12 cellular contexts compared by ENCODE assay signal in the genomic region with DNA sequence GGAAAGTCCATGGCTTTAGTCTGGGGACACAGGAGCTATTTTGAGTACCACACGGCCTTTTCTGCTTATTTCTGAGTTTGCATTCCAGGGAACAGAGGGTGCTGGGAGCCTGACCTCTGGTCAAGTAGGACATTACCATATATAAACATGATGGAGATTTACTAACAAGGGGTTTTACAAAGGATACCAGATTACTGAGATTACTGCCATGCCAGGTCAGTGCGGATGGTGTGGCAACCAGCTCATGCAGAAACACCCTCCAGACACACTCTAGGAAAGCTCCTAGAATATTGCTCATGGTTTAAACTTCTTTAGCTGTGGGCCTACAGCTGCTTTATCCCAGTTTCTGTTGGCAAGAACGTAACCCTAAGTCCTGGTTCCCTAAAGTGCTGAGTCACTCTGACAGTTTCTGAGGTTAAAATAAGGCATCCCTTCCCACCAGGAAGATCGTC. TPM values are rescaled to one million over a fixed set of nuclear protein-coding genes. Genes with fewer than 3 reads are reported as not detected.
DNase-seq lines count a peak whose midpoint lies in the region; ATAC-seq and TF ChIP-seq lines count a peak whose summit lies in the region.
"Had no signal": no experiment of that assay in that cellular context is flagged by ENCODE, and none has a peak within 500 bp of the region (broad histone marks: within the 10 kb centered on the region; RNA-seq: fewer than 3 reads in every experiment).

No MANE protein-coding gene starts in this region.

- H3K9me3 Mint-ChIP-seq in activated T-helper 1 cell treated with anti-CD3 and anti-CD28 coated beads, Interleukin-12 subunit alpha, Interleukin-12 subunit beta, Interleukin-2, Interleukin-4 antibody, amounts not matched to agents 30 ng/mL and 10 ng/mL and 1 ng/mL, durations not matched to agents 14 hours and 24 hours and 36 hours: no peaks in the 10 kb centered on the region

- H3K9ac ChIP-seq in IMR-90 (ENCODE audit: low read depth, low read length): no peak overlapping the region

- H3K23ac ChIP-seq in IMR-90 (ENCODE audit: low read depth, low read length): peak overlapping the region; percentile 36; the same call in 1 of the 2 replicates

- POLR2A ChIA-PET in IMR-90 (lab: Charles Lee; ENCODE audit: unreplicated experiment): interaction anchor here (0.6 kb wide), 1 partner anchor 76 kb away, joined by 3 read pairs; no protein-coding TSS in a partner anchor

- H3K4me1 ChIP-seq in IMR-90 (ENCODE audit: control insufficient read depth, insufficient read depth, low read length) (peaks cover 2% of the 10 kb centered on the region), left lung (no peaks in the 10 kb centered on the region), aorta (ENCODE audit: control insufficient read depth in 1 of 2, insufficient read depth in 2 of 2, low read length in 2 of 2) (peaks cover 0 to 6% of the 10 kb centered on the region in 2 donors)
- H3K4me1 ChIP-seq: pancreas had no signal

- no peak for TF ChIP-seq RAD21 in IMR-90 (IDR thresholded peaks at IDR 0.05; ENCODE audit: low read length)

- H3K27ac Mint-ChIP-seq in activated T-helper 1 cell treated with anti-CD3 and anti-CD28 coated beads, Interleukin-12 subunit alpha, Interleukin-12 subunit beta, Interleukin-2, Interleukin-4 antibody, amounts not matched to agents 30 ng/mL and 10 ng/mL and 1 ng/mL, durations not matched to agents 14 hours and 24 hours and 36 hours: no peak overlapping the region

- H4K8ac ChIP-seq in IMR-90 (ENCODE audit: low read depth in 2 of 2, low read length in 2 of 2): peak overlapping the region; percentile 1 to 64; a peak in 2 of 4 replicates

- in situ Hi-C loops in IMR-90 (cut with MboI; ENCODE audit: low sequenced_read_pairs): no loop called here

- H3K79me1 ChIP-seq in IMR-90 (ENCODE audit: low read depth in 1 of 2, low read length in 2 of 2): no peaks in the 10 kb centered on the region

- H4K5ac ChIP-seq in IMR-90 (ENCODE audit: low read depth, low read length): peak overlapping the region; percentile 97; the same call in 1 of the 2 replicates

- ATAC-seq in IMR-90 (ENCODE audit: low read depth) (peak; percentile 88), left lung (peak; percentile 35), aorta (ENCODE audit: low FRiP score) (peak; percentile 75)

- dilution Hi-C loops in IMR-90 (cut with HindIII; ENCODE audit: low sequenced_read_pairs, unreplicated experiment): no loop called here

- no peaks in the 10 kb centered on the region for H3K27me3 ChIP-seq in IMR-90 (ENCODE audit: control insufficient read depth, insufficient read depth, low read length)
- no peaks in the 10 kb centered on the region for H3K27me3 ChIP-seq in left lung
- no peaks in the 10 kb centered on the region for H3K27me3 ChIP-seq in aorta (ENCODE audit: control insufficient read depth in 1 of 2, insufficient read depth in 2 of 2, low read length in 1 of 2)
- H3K27me3 ChIP-seq: pancreas had no signal

- H3K36me3 Mint-ChIP-seq in activated T-helper 1 cell treated with anti-CD3 and anti-CD28 coated beads, Interleukin-12 subunit alpha, Interleukin-12 subunit beta, Interleukin-2, Interleukin-4 antibody, amounts not matched to agents 30 ng/mL and 10 ng/mL and 1 ng/mL, durations not matched to agents 14 hours and 24 hours and 36 hours (ENCODE audit: low read depth): no peaks in the 10 kb centered on the region

- H3K4me3 ChIP-seq in IMR-90 (ENCODE audit: insufficient read depth, low read depth, low read length) (no peak overlapping the region), choroid plexus epithelial cell (ENCODE audit: low read depth, low read length) (no peak overlapping the region), left lung (no peak overlapping the region), aorta (ENCODE audit: low read length in 2 of 2) (no peak overlapping the region)
- H3K4me3 ChIP-seq: pancreas had no signal

- peak overlapping the region; percentile 38; the same call in 1 of the 2 replicates for H3K4me2 ChIP-seq in IMR-90 (ENCODE audit: low read depth, low read length)

- no peaks in the 10 kb centered on the region for H4K20me1 ChIP-seq in IMR-90 (ENCODE audit: insufficient read depth, low read length)

- intact Hi-C loops in IMR-90 (cut with micrococcal nuclease): no loop called here
- intact Hi-C loops in left lung (cut with DNase I): no loop called here
- intact Hi-C loops in aorta (cut with DNase I): loop anchor here in 1 of 2 donors (10.0 kb wide), 1 partner anchor 59 kb away; no protein-coding TSS in a partner anchor
- intact Hi-C loops in activated T-helper 1 cell treated with anti-CD3 and anti-CD28 coated beads, Interleukin-12 subunit alpha, Interleukin-12 subunit beta, Interleukin-2, Interleukin-4 antibody, amounts not matched to agents 30 ng/mL and 10 ng/mL and 1 ng/mL, durations not matched to agents 14 hours and 24 hours and 36 hours (cut with micrococcal nuclease): no loop called here

- H3K9me3 ChIP-seq in IMR-90 (ENCODE audit: control insufficient read depth, insufficient read depth, low read length) (no peaks in the 10 kb centered on the region), left lung (no peaks in the 10 kb centered on the region), aorta (ENCODE audit: control insufficient read depth, low read length) (no peaks in the 10 kb centered on the region)
- H3K9me3 ChIP-seq: pancreas had no signal

- H4K91ac ChIP-seq in IMR-90 (ENCODE audit: insufficient read depth, low read depth, low read length): peak overlapping the region; percentile 17; the same call in 1 of the 2 replicates

- no peaks in the 10 kb centered on the region for H3K27me3 Mint-ChIP-seq in activated T-helper 1 cell treated with anti-CD3 and anti-CD28 coated beads, Interleukin-12 subunit alpha, Interleukin-12 subunit beta, Interleukin-2, Interleukin-4 antibody, amounts not matched to agents 30 ng/mL and 10 ng/mL and 1 ng/mL, durations not matched to agents 14 hours and 24 hours and 36 hours (ENCODE audit: insufficient read depth)

- H3K4me1 Mint-ChIP-seq in activated T-helper 1 cell treated with anti-CD3 and anti-CD28 coated beads, Interleukin-12 subunit alpha, Interleukin-12 subunit beta, Interleukin-2, Interleukin-4 antibody, amounts not matched to agents 30 ng/mL and 10 ng/mL and 1 ng/mL, durations not matched to agents 14 hours and 24 hours and 36 hours (ENCODE audit: low read depth): no peaks in the 10 kb centered on the region

- H3K9me1 ChIP-seq in IMR-90 (ENCODE audit: insufficient read depth, low read length): no peaks in the 10 kb centered on the region

- peak overlapping the region; percentile 31; the same call in 1 of the 2 replicates for H3K14ac ChIP-seq in IMR-90 (replicated peaks; ENCODE audit: low read depth, low read length)

- H2BK15ac ChIP-seq in IMR-90 (ENCODE audit: low read depth, low read length): no peak overlapping the region

- H3K27ac ChIP-seq in IMR-90 (ENCODE audit: insufficient read depth, low read length): peak overlapping the region; percentile 18; the same call in 1 of the 2 replicates
- H3K27ac ChIP-seq in left lung: peak overlapping the region in 1 of 2 donors; percentile 14
- H3K27ac ChIP-seq in aorta (ENCODE audit: low read depth in 1 of 2, low read length in 2 of 2): peak overlapping the region; percentile 69 to 81

- CTCF ChIA-PET in IMR-90 (lab: Yijun Ruan, JAX): interaction anchor here (1.0 to 1.2 kb wide), 2 partner anchors 39 to 263 kb away, joined by 3 to 4 read pairs; no protein-coding TSS in a partner anchor

- peak; percentile 90 for DNase-seq in IMR-90
- peak; percentile 74 for DNase-seq in choroid plexus epithelial cell (ENCODE audit: low read depth)
- DNase-seq in left lung: no peak
- DNase-seq in aorta: peak in 1 of 2 donors; percentile 42
- no peak for DNase-seq in C1 segment of cervical spinal cord (lab: John Stamatoyannopoulos, UW)
- DNase-seq in activated T-helper 1 cell treated with anti-CD3 and anti-CD28 coated beads, Interleukin-12 subunit alpha, Interleukin-12 subunit beta, Interleukin-2, Interleukin-4 antibody, amounts not matched to agents 30 ng/mL and 10 ng/mL and 1 ng/mL, durations not matched to agents 14 hours and 24 hours and 36 hours (ENCODE audit: low spot score): no peak
- DNase-seq in putamen (ENCODE audit: low spot score): no peak
- DNase-seq: effector CD8-positive, alpha-beta T cell; GDM1; NCI-H2029 treated with DMSO at 0.1 percent for 48 hours; pancreas had no signal

- H3K18ac ChIP-seq in IMR-90 (ENCODE audit: low read depth, low read length): peak overlapping the region; percentile 100; the same call in 1 of the 2 replicates

- WGBS in IMR-90 (ENCODE audit: extremely low coverage in 2 of 2, insufficient read length in 1 of 2), 2 experiments: no CpG with 5 or more reads among the region's 4 CpGs
- WGBS in aorta, 2 donors: 2 to 4% methylated on average over 4 of the region's 4 CpGs

- H3K4me3 Mint-ChIP-seq in activated T-helper 1 cell treated with anti-CD3 and anti-CD28 coated beads, Interleukin-12 subunit alpha, Interleukin-12 subunit beta, Interleukin-2, Interleukin-4 antibody, amounts not matched to agents 30 ng/mL and 10 ng/mL and 1 ng/mL, durations not matched to agents 14 hours and 24 hours and 36 hours: no peak overlapping the region

- H3K56ac ChIP-seq in IMR-90 (ENCODE audit: extremely low read depth, insufficient read depth, low read length): 0 out of 2 replicates have a peak overlapping the region, but pooled peaks have one; percentile 13

- no TSS peak for BruUV-seq in IMR-90 (replicated peaks; lab: Mats Ljungman, UMichigan)

- H2AFZ ChIP-seq in IMR-90 (replicated peaks; ENCODE audit: low read length, poor library complexity): peak overlapping the region; percentile 13

- no peaks in the 10 kb centered on the region for H3K36me3 ChIP-seq in IMR-90 (ENCODE audit: control insufficient read depth, insufficient read depth, low read length)
- no peaks in the 10 kb centered on the region for H3K36me3 ChIP-seq in left lung
- H3K36me3 ChIP-seq in aorta (ENCODE audit: control insufficient read depth in 1 of 2, insufficient read depth in 2 of 2, low read length in 1 of 2): no peaks in the 10 kb centered on the region
- H3K36me3 ChIP-seq: pancreas had no signal

- H2BK20ac ChIP-seq in IMR-90 (ENCODE audit: low read depth, low read length): peak overlapping the region; percentile 95; the same call in 1 of the 2 replicates

- TF ChIP-seq CTCF in IMR-90 (conservative IDR thresholded peaks at IDR 0.05; ENCODE audit: low read depth, low read length) (no peak), choroid plexus epithelial cell (conservative IDR thresholded peaks at IDR 0.05; ENCODE audit: low read depth, low read length) (no peak), left lung (IDR thresholded peaks at IDR 0.05) (no peak)

- peak overlapping the region; percentile 94 for H2BK120ac ChIP-seq in IMR-90 (ENCODE audit: low read depth, low read length)

- no peak overlapping the region for H2AK9ac ChIP-seq in IMR-90 (replicated peaks; ENCODE audit: low read depth, low read length, poor library complexity)

- no peak overlapping the region for H2AK5ac ChIP-seq in IMR-90 (ENCODE audit: low read depth, low read length)

- peak overlapping the region; percentile 71 for H2BK5ac ChIP-seq in IMR-90 (ENCODE audit: low read depth, low read length, poor library complexity, severe bottlenecking)

- H3K4ac ChIP-seq in IMR-90 (ENCODE audit: low read depth, low read length): peak overlapping the region; percentile 93; the same call in 1 of the 2 replicates

- TF ChIP-seq POLR2A in IMR-90 (IDR thresholded peaks at IDR 0.05; ENCODE audit: low read depth, low read length): no peak

RNA-seq across cellular contexts. Expression of a gene that starts 54.3 kb away (rescaled TPM):
- total RNA-seq in IMR-90 (2012; rRNA removed) (2.7 and 3.3 TPM in 2 replicates), left lung (1 to 10 TPM; 7.2 to 7.4 TPM), aorta (1 to 10 TPM; 4.0 to 8.5 TPM)
- polyA plus RNA-seq in IMR-90 (2012; rRNA removed) (2.1 and 2.2 TPM in 2 replicates), aorta (1 to 10 TPM in 1 of 2 donors, under 1 TPM in 1; 0.38 to 1.4 TPM)
- polyA plus RNA-seq in IMR-90 (2012; cell fraction: cytosol; rRNA removed): 0.60 and 0.82 TPM in 2 replicates
- polyA plus RNA-seq in IMR-90 (2012; cell fraction: nucleus; rRNA removed; ENCODE audit: low replicate concordance): 0.46 and 3.2 TPM in 2 replicates
- total RNA-seq in activated T-helper 1 cell treated with anti-CD3 and anti-CD28 coated beads, Interleukin-12 subunit alpha, Interleukin-12 subunit beta, Interleukin-2, Interleukin-4 antibody, amounts not matched to agents 30 ng/mL and 10 ng/mL and 1 ng/mL, durations not matched to agents 14 hours and 24 hours and 36 hours: not detected in 2 replicates
- total RNA-seq: kidney epithelial cell had no signal

Comparison
In these comparisons a context has a peak if more than half of its experiments do, and no peak if none do; other contexts are left out.
1. ATAC-seq: peak in every context shown above with its lines; median percentile 88 in IMR-90; 75 in aorta; 35 in left lung.
2. DNase-seq: peak in IMR-90 (single experiment) and choroid plexus epithelial cell (single experiment); none in left lung (0 of 2), C1 segment of cervical spinal cord (0 of 14), activated T-helper 1 cell treated with anti-CD3 and anti-CD28 coated beads, Interleukin-12 subunit alpha, Interleukin-12 subunit beta, Interleukin-2, Interleukin-4 antibody, amounts not matched to agents 30 ng/mL and 10 ng/mL and 1 ng/mL, durations not matched to agents 14 hours and 24 hours and 36 hours (single experiment) and putamen (single experiment).